Comparison of ENCODE assay signal across 1 cellular context in the genomic region with DNA sequence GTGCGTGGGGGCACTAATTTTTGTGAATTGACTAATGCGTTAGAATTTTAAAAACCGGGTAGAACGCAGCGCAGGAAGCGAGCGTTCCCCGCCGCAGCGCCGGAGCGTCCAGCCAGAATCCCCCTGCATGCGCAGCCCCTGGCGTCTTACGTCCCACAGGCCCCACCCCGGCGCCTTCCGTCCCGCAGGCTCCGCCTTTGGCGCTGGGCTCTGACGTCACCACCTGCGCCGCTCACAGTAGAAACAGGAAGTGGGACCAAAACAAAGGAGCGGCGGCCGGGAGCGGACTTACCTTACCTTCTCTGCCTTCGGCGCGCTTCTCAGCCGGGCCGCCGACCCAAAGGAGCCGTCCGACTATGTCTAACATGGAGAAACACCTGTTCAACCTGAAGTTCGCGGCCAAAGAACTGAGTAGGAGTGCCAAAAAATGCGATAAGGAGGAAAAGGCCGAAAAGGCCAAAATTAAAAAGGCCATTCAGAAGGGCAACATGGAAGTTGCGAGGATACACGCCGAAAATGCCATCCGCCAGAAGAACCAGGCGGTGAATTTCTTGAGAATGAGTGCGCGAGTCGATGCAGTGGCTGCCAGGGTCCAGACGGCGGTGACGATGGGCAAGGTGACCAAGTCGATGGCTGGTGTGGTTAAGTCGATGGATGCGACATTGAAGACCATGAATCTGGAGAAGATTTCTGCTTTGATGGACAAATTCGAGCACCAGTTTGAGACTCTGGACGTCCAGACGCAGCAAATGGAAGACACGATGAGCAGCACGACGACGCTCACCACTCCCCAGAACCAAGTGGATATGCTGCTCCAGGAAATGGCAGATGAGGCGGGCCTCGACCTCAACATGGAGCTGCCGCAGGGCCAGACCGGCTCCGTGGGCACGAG.
TF ChIP-seq lines count a peak whose summit lies in the region.

A gene with protein sequence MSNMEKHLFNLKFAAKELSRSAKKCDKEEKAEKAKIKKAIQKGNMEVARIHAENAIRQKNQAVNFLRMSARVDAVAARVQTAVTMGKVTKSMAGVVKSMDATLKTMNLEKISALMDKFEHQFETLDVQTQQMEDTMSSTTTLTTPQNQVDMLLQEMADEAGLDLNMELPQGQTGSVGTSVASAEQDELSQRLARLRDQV (plus strand): TSS at position 258 of the 892 bp plus-strand sequence. CDS start 99 bp downstream, at position 357.

TF ChIP-seq in SK-N-SH, 30 proteins besides CTCF, POLR2A, EP300 and RAD21 (continued from another document):
- TF ChIP-seq, protein P1, sequence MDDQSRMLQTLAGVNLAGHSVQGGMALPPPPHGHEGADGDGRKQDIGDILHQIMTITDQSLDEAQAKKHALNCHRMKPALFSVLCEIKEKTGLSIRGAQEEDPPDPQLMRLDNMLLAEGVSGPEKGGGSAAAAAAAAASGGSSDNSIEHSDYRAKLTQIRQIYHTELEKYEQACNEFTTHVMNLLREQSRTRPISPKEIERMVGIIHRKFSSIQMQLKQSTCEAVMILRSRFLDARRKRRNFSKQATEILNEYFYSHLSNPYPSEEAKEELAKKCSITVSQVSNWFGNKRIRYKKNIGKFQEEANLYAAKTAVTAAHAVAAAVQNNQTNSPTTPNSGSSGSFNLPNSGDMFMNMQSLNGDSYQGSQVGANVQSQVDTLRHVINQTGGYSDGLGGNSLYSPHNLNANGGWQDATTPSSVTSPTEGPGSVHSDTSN (IDR thresholded peaks at IDR 0.05) = 0 out of 2 replicates have a peak, but pooled peaks have one; percentile 32
- TF ChIP-seq TAF1 (IDR thresholded peaks at IDR 0.05; ENCODE audit: borderline replicate concordance, low read depth, low read length) = peak; percentile 88
- TF ChIP-seq JUND (IDR thresholded peaks at IDR 0.05) = no peak; the same call in 1 of the 2 replicates
- TF ChIP-seq TEAD4 (IDR thresholded peaks at IDR 0.05; ENCODE audit: borderline replicate concordance, insufficient read depth) = no peak
